In genomic region chr11:67311556-67312082, GRCh38 we compare ENCODE assay signal across 10 cellular contexts. TPM values are rescaled to one million over a fixed set of nuclear protein-coding genes. Genes with fewer than 3 reads are reported as not detected.
A peak's percentile ranks its signal among the peaks of the same experiment; 100 is the strongest.
DNase-seq lines count a peak whose midpoint lies in the region; ATAC-seq, FAIRE-seq and TF ChIP-seq lines count a peak whose summit lies in the region.
"Had no signal": no experiment of that assay in that cellular context is flagged by ENCODE, and none has a peak within 500 bp of the region (broad histone marks: within the 10 kb centered on the region; RNA-seq: fewer than 3 reads in every experiment).

No MANE protein-coding gene starts in this region.

- H3K27me3 ChIP-seq in HepG2 (ENCODE audit: control insufficient read depth in 1 of 2, insufficient read depth in 2 of 2, low read length in 2 of 2), result no peaks in the 10 kb centered on the region
- H3K27me3 ChIP-seq: pancreas had no signal

- intact Hi-C loops in natural killer cell (cut with micrococcal nuclease), result no loop called here
- intact Hi-C loops in activated T-helper 2 cell treated with anti-CD3 and anti-CD28 coated beads, Interferon-gamma antibody, Interleukin-2, Interleukin-4, amounts not matched to agents 10 μg/mL and 5 μg/mL and 100 μg/mL, durations not matched to agents 14 hours and 24 hours and 36 hours (cut with micrococcal nuclease), result no loop called here
- intact Hi-C loops in HepG2 (cut with micrococcal nuclease; ENCODE audit: unreplicated experiment), result loop anchor here (10.0 kb wide), 1 partner anchor 197 kb away; the partner anchor contains the start of gene KDM2A

- H3K9ac ChIP-seq in HepG2 (ENCODE audit: insufficient read depth, low read depth, low read length), result no peak overlapping the region

- peaks cover 16 to 17% of the 10 kb centered on the region in 2 donors for H3K4me1 Mint-ChIP-seq in natural killer cell treated with Interleukin-12 subunit alpha and Interleukin-12 subunit beta and Interleukin-15 and Interleukin-18, amount 100 ng/mL, for 72 hours (ENCODE audit: low read depth in 2 of 2)
- H3K4me1 Mint-ChIP-seq in natural killer cell (peaks cover 13 to 20% of the 10 kb centered on the region in 2 donors), immature natural killer cell (peaks cover 11 to 13% of the 10 kb centered on the region in 2 donors)
- H3K4me1 Mint-ChIP-seq in activated T-helper 2 cell treated with anti-CD3 and anti-CD28 coated beads, Interferon-gamma antibody, Interleukin-2, Interleukin-4, amounts not matched to agents 10 μg/mL and 5 μg/mL and 100 μg/mL, durations not matched to agents 14 hours and 24 hours and 36 hours (ENCODE audit: low read depth), result peaks cover 28% of the 10 kb centered on the region

- DNase-seq in natural killer cell treated with Interleukin-12 subunit alpha and Interleukin-12 subunit beta and Interleukin-15 and Interleukin-18, amount 100 ng/mL, for 72 hours (ENCODE audit: low spot score), result no peak
- no peak for DNase-seq in natural killer cell
- DNase-seq in activated T-helper 2 cell treated with anti-CD3 and anti-CD28 coated beads, Interferon-gamma antibody, Interleukin-2, Interleukin-4, amounts not matched to agents 10 μg/mL and 5 μg/mL and 100 μg/mL, durations not matched to agents 14 hours and 24 hours and 36 hours (ENCODE audit: low spot score), result no peak
- DNase-seq in HepG2 (ENCODE audit: low spot score), result no peak
- no peak for DNase-seq in immature natural killer cell
- DNase-seq in NCI-H226, result no peak
- DNase-seq in activated CD8-positive, alpha-beta memory T cell treated with anti-CD3 and anti-CD28 coated beads, Interleukin-2, amount 50 U/mL, for 48 hours, result no peak
- DNase-seq: EL had no signal

- no peak overlapping the region for H3K4me3 ChIP-seq in HepG2 (replicated peaks in 1 of 3; ENCODE audit: insufficient read depth in 1 of 3, low read depth in 2 of 3, low read length in 3 of 3)
- no peak overlapping the region for H3K4me3 ChIP-seq in urinary bladder (ENCODE audit: low read depth, low read length)
- H3K4me3 ChIP-seq: pancreas had no signal

- CTCF ChIA-PET in HepG2 (lab: Yijun Ruan, JAX; ENCODE audit: low intra/inter-chr PET ratio, low total read pairs), result no interaction called here

- FAIRE-seq in HepG2 (lab: Jason Lieb, UNC), result no peak
- FAIRE-seq: pancreas had no signal

- no peaks in the 10 kb centered on the region for H4K20me1 ChIP-seq in HepG2 (ENCODE audit: insufficient read depth, low read length)

- no peak overlapping the region for H3K27ac Mint-ChIP-seq in natural killer cell treated with Interleukin-12 subunit alpha and Interleukin-12 subunit beta and Interleukin-15 and Interleukin-18, amount 100 ng/mL, for 72 hours
- peak overlapping the region in 1 of 2 donors; percentile 24 for H3K27ac Mint-ChIP-seq in natural killer cell
- peak overlapping the region; percentile 33 for H3K27ac Mint-ChIP-seq in activated T-helper 2 cell treated with anti-CD3 and anti-CD28 coated beads, Interferon-gamma antibody, Interleukin-2, Interleukin-4, amounts not matched to agents 10 μg/mL and 5 μg/mL and 100 μg/mL, durations not matched to agents 14 hours and 24 hours and 36 hours
- no peak overlapping the region for H3K27ac Mint-ChIP-seq in immature natural killer cell

- no peaks in the 10 kb centered on the region for H3K79me2 ChIP-seq in HepG2 (ENCODE audit: insufficient read depth, low read length)

- no peak overlapping the region for H3K4me3 Mint-ChIP-seq in natural killer cell treated with Interleukin-12 subunit alpha and Interleukin-12 subunit beta and Interleukin-15 and Interleukin-18, amount 100 ng/mL, for 72 hours
- H3K4me3 Mint-ChIP-seq in natural killer cell, result no peak overlapping the region
- H3K4me3 Mint-ChIP-seq in activated T-helper 2 cell treated with anti-CD3 and anti-CD28 coated beads, Interferon-gamma antibody, Interleukin-2, Interleukin-4, amounts not matched to agents 10 μg/mL and 5 μg/mL and 100 μg/mL, durations not matched to agents 14 hours and 24 hours and 36 hours (ENCODE audit: low read depth), result no peak overlapping the region
- no peak overlapping the region for H3K4me3 Mint-ChIP-seq in immature natural killer cell

- TF ChIP-seq RAD21 in HepG2 (CRISPR knock-in tag; IDR thresholded peaks at IDR 0.05), result no peak

- H3K27ac ChIP-seq in HepG2 (ENCODE audit: extremely low read length, insufficient read depth, low read length) (no peak overlapping the region), urinary bladder (ENCODE audit: low read depth) (peak overlapping the region; percentile 54)
- H3K27ac ChIP-seq: pancreas had no signal

- no TSS peak for BruUV-seq in HepG2 (replicated peaks; lab: Mats Ljungman, UMichigan)

- H3K4me2 ChIP-seq in HepG2 (ENCODE audit: low read depth, low read length), result no peak overlapping the region

- in situ Hi-C loops in HepG2 (cut with HindIII; ENCODE audit: extremely low pct_ligation_motif_present, low pct_unique_long_range_greater_than_20kb), result no loop called here

- H3K4me1 ChIP-seq in HepG2 (ENCODE audit: insufficient read depth, low read length) (peaks cover 5% of the 10 kb centered on the region; the same call in 1 of the 2 replicates), urinary bladder (ENCODE audit: insufficient read depth) (no peaks in the 10 kb centered on the region)

- H3K36me3 Mint-ChIP-seq in natural killer cell treated with Interleukin-12 subunit alpha and Interleukin-12 subunit beta and Interleukin-15 and Interleukin-18, amount 100 ng/mL, for 72 hours, result no peaks in the 10 kb centered on the region
- no peaks in the 10 kb centered on the region for H3K36me3 Mint-ChIP-seq in natural killer cell
- peaks cover 3% of the 10 kb centered on the region for H3K36me3 Mint-ChIP-seq in activated T-helper 2 cell treated with anti-CD3 and anti-CD28 coated beads, Interferon-gamma antibody, Interleukin-2, Interleukin-4, amounts not matched to agents 10 μg/mL and 5 μg/mL and 100 μg/mL, durations not matched to agents 14 hours and 24 hours and 36 hours (ENCODE audit: low read depth)
- H3K36me3 Mint-ChIP-seq in immature natural killer cell, result no peaks in the 10 kb centered on the region

- no peak for TF ChIP-seq CTCF in natural killer cell (IDR thresholded peaks at IDR 0.05)
- no peak for TF ChIP-seq CTCF in HepG2 (CRISPR knock-in tag; IDR thresholded peaks at IDR 0.05)

- POLR2A ChIA-PET in HepG2 (lab: Yijun Ruan, JAX), result interaction anchor here (2.0 kb wide), 1 partner anchor 9 kb away, joined by 9 read pairs; the partner anchor contains the start of gene SSH3

- ATAC-seq in natural killer cell treated with Interleukin-12 subunit alpha and Interleukin-12 subunit beta and Interleukin-15 and Interleukin-18, amount 100 ng/mL, for 72 hours, result peak; percentile 32 to 41
- ATAC-seq in natural killer cell (no peak), HepG2 (peak; percentile 61)

- TF ChIP-seq POLR2A in HepG2 (IDR thresholded peaks at IDR 0.05; ENCODE audit: insufficient read depth in 1 of 2, low read depth in 2 of 2, low read length in 2 of 2), result no peak

- no peaks in the 10 kb centered on the region for H3K9me3 ChIP-seq in HepG2 (ENCODE audit: low read length)
- H3K9me3 ChIP-seq: pancreas had no signal

- H3K9me3 Mint-ChIP-seq in natural killer cell treated with Interleukin-12 subunit alpha and Interleukin-12 subunit beta and Interleukin-15 and Interleukin-18, amount 100 ng/mL, for 72 hours, result no peaks in the 10 kb centered on the region
- no peaks in the 10 kb centered on the region for H3K9me3 Mint-ChIP-seq in natural killer cell
- H3K9me3 Mint-ChIP-seq in activated T-helper 2 cell treated with anti-CD3 and anti-CD28 coated beads, Interferon-gamma antibody, Interleukin-2, Interleukin-4, amounts not matched to agents 10 μg/mL and 5 μg/mL and 100 μg/mL, durations not matched to agents 14 hours and 24 hours and 36 hours, result no peaks in the 10 kb centered on the region
- no peaks in the 10 kb centered on the region for H3K9me3 Mint-ChIP-seq in immature natural killer cell

- TF ChIP-seq EP300 in HepG2 (IDR thresholded peaks at IDR 0.05; ENCODE audit: low read depth in 2 of 2, low read length in 2 of 2) (no peak), HepG2 (CRISPR knock-in tag; IDR thresholded peaks at IDR 0.05; ENCODE audit: borderline replicate concordance) (no peak)

- H3K36me3 ChIP-seq in HepG2 (replicated peaks in 1 of 2; ENCODE audit: control insufficient read depth in 1 of 2, insufficient read depth in 2 of 2, low read length in 2 of 2) (peaks cover 0 to 2% of the 10 kb centered on the region in 2 experiments; a peak in 3 of 5 replicates), urinary bladder (ENCODE audit: insufficient read depth) (peaks cover 1% of the 10 kb centered on the region)

- WGBS in HepG2 (ENCODE audit: low lambda C conversion rate), result 95% methylated on average over 10 of the region's 15 CpGs
- WGBS in urinary bladder, result 78% methylated on average over 15 of the region's 15 CpGs

- no peak overlapping the region for H2AFZ ChIP-seq in HepG2 (ENCODE audit: low read length)

- no peaks in the 10 kb centered on the region for H3K27me3 Mint-ChIP-seq in natural killer cell treated with Interleukin-12 subunit alpha and Interleukin-12 subunit beta and Interleukin-15 and Interleukin-18, amount 100 ng/mL, for 72 hours
- H3K27me3 Mint-ChIP-seq in natural killer cell (ENCODE audit: low read depth in 2 of 2) (no peaks in the 10 kb centered on the region), immature natural killer cell (ENCODE audit: low read depth in 3 of 3) (peaks cover 0 to 3% (median 2%) of the 10 kb centered on the region in 3 donors)
- H3K27me3 Mint-ChIP-seq in activated T-helper 2 cell treated with anti-CD3 and anti-CD28 coated beads, Interferon-gamma antibody, Interleukin-2, Interleukin-4, amounts not matched to agents 10 μg/mL and 5 μg/mL and 100 μg/mL, durations not matched to agents 14 hours and 24 hours and 36 hours (ENCODE audit: low read depth), result no peaks in the 10 kb centered on the region

RNA-seq across cellular contexts. Expression of gene SSH3, which starts 8.3 kb away (rescaled TPM):
- total RNA-seq in natural killer cell treated with Interleukin-12 subunit alpha and Interleukin-12 subunit beta and Interleukin-15 and Interleukin-18, amount 100 ng/mL, for 72 hours, result 10 to 100 TPM; 19.2 to 32.3 TPM
- 10 to 100 TPM; 34.3 to 42.7 (median 38.1) TPM for total RNA-seq in natural killer cell
- 12.1 and 16.2 TPM in 2 replicates for total RNA-seq in activated T-helper 2 cell treated with anti-CD3 and anti-CD28 coated beads, Interferon-gamma antibody, Interleukin-2, Interleukin-4, amounts not matched to agents 10 μg/mL and 5 μg/mL and 100 μg/mL, durations not matched to agents 14 hours and 24 hours and 36 hours
- 7.5 and 12.4 TPM in 2 replicates for total RNA-seq in HepG2 (2016; rRNA removed; fragmentation: Illumina TruSeq; extraction: Trizol)
- total RNA-seq in HepG2 (2016; cell fraction: cytosol; rRNA removed; fragmentation: Illumina TruSeq; extraction: Trizol; ENCODE audit: low read depth), result 2.6 and 4.3 TPM in 2 replicates
- total RNA-seq in HepG2 (2016; cell fraction: insoluble cytoplasmic fraction; rRNA removed; fragmentation: Illumina TruSeq; extraction: Trizol), result 5.5 and 11.6 TPM in 2 replicates
- 5.3 and 7.4 TPM in 2 replicates for total RNA-seq in HepG2 (2016; cell fraction: membrane; rRNA removed; fragmentation: Illumina TruSeq; extraction: Trizol)
- total RNA-seq in HepG2 (2016; cell fraction: nucleus; rRNA removed; fragmentation: Illumina TruSeq; extraction: Trizol), result 13.3 and 15.7 TPM in 2 replicates
- polyA plus RNA-seq in HepG2 (2011; rRNA removed), result 18.6 and 18.8 TPM in 2 replicates
- 5.6 and 8.3 TPM in 2 replicates for polyA plus RNA-seq in HepG2 (2011; cell fraction: cytosol; rRNA removed)
- polyA plus RNA-seq in HepG2 (2011; cell fraction: nucleus; rRNA removed), result 74.8 and 103 TPM in 2 replicates
- polyA plus RNA-seq in HepG2 (2012), result 15.3 and 17.6 TPM in 2 replicates
- 4.4 and 5.1 TPM in 2 replicates for polyA plus RNA-seq in HepG2 (2016; cell fraction: cytosol; fragmentation: Illumina TruSeq; extraction: Trizol; ENCODE audit: low read depth)
- polyA plus RNA-seq in HepG2 (2016; cell fraction: insoluble cytoplasmic fraction; fragmentation: Illumina TruSeq; extraction: Trizol; ENCODE audit: low read depth), result 8.5 and 13.0 TPM in 2 replicates
- 7.7 and 10.7 TPM in 2 replicates for polyA plus RNA-seq in HepG2 (2016; cell fraction: membrane; fragmentation: Illumina TruSeq; extraction: Trizol; ENCODE audit: low read depth)
- 31.0 and 36.7 TPM in 2 replicates for polyA plus RNA-seq in HepG2 (2016; cell fraction: nucleus; fragmentation: Illumina TruSeq; extraction: Trizol; ENCODE audit: insufficient read depth, low read depth)
- 9.3 and 33.1 TPM in 2 replicates for polyA minus RNA-seq in HepG2 (2011; rRNA and poly(A)+ RNA removed; ENCODE audit: low replicate concordance)
- polyA minus RNA-seq in HepG2 (2011; cell fraction: cytosol; rRNA and poly(A)+ RNA removed), result 5.9 and 7.6 TPM in 2 replicates
- polyA minus RNA-seq in HepG2 (2011; cell fraction: nucleus; rRNA and poly(A)+ RNA removed), result 12.7 and 14.4 TPM in 2 replicates
- total RNA-seq in urinary bladder, result 23.6 TPM
- polyA plus RNA-seq in urinary bladder, result 52.7 TPM
- 1 to 10 TPM; 1.1 to 4.8 (median 2.3) TPM for polyA plus RNA-seq in immature natural killer cell

RNA-seq across cellular contexts. Expression of gene ANKRD13D, which starts 22.5 kb away (rescaled TPM):
- total RNA-seq in natural killer cell treated with Interleukin-12 subunit alpha and Interleukin-12 subunit beta and Interleukin-15 and Interleukin-18, amount 100 ng/mL, for 72 hours, result 100 to 1,000 TPM; 182 to 231 TPM
- total RNA-seq in natural killer cell (100 to 1,000 TPM; 212 to 316 (median 231) TPM), HepG2 (2016; rRNA removed; fragmentation: Illumina TruSeq; extraction: Trizol) (4.8 and 18.6 TPM in 2 replicates), urinary bladder (25.2 TPM)
- total RNA-seq in activated T-helper 2 cell treated with anti-CD3 and anti-CD28 coated beads, Interferon-gamma antibody, Interleukin-2, Interleukin-4, amounts not matched to agents 10 μg/mL and 5 μg/mL and 100 μg/mL, durations not matched to agents 14 hours and 24 hours and 36 hours, result 119 and 135 TPM in 2 replicates
- total RNA-seq in HepG2 (2016; cell fraction: cytosol; rRNA removed; fragmentation: Illumina TruSeq; extraction: Trizol; ENCODE audit: low read depth), result 27.6 and 29.6 TPM in 2 replicates
- 5.9 and 17.7 TPM in 2 replicates for total RNA-seq in HepG2 (2016; cell fraction: insoluble cytoplasmic fraction; rRNA removed; fragmentation: Illumina TruSeq; extraction: Trizol)
- total RNA-seq in HepG2 (2016; cell fraction: membrane; rRNA removed; fragmentation: Illumina TruSeq; extraction: Trizol), result 13.2 and 14.7 TPM in 2 replicates
- 26.2 and 27.8 TPM in 2 replicates for total RNA-seq in HepG2 (2016; cell fraction: nucleus; rRNA removed; fragmentation: Illumina TruSeq; extraction: Trizol)
- polyA plus RNA-seq in HepG2 (2011; rRNA removed) (27.3 and 35.5 TPM in 2 replicates), urinary bladder (44.0 TPM), immature natural killer cell (10 to 100 TPM; 12.4 to 26.7 (median 14.2) TPM)
- 14.4 and 20.5 TPM in 2 replicates for polyA plus RNA-seq in HepG2 (2011; cell fraction: cytosol; rRNA removed)
- 139 and 163 TPM in 2 replicates for polyA plus RNA-seq in HepG2 (2011; cell fraction: nucleus; rRNA removed)
- 9.7 and 17.4 TPM in 2 replicates for polyA plus RNA-seq in HepG2 (2012)
- polyA plus RNA-seq in HepG2 (2016; cell fraction: cytosol; fragmentation: Illumina TruSeq; extraction: Trizol; ENCODE audit: low read depth), result 7.4 TPM in 2 replicates
- 5.1 and 7.5 TPM in 2 replicates for polyA plus RNA-seq in HepG2 (2016; cell fraction: insoluble cytoplasmic fraction; fragmentation: Illumina TruSeq; extraction: Trizol; ENCODE audit: low read depth)
- 10.9 and 11.1 TPM in 2 replicates for polyA plus RNA-seq in HepG2 (2016; cell fraction: membrane; fragmentation: Illumina TruSeq; extraction: Trizol; ENCODE audit: low read depth)
- polyA plus RNA-seq in HepG2 (2016; cell fraction: nucleus; fragmentation: Illumina TruSeq; extraction: Trizol; ENCODE audit: insufficient read depth, low read depth), result 77.4 and 86.1 TPM in 2 replicates
- polyA minus RNA-seq in HepG2 (2011; rRNA and poly(A)+ RNA removed; ENCODE audit: low replicate concordance), result 27.0 and 38.7 TPM in 2 replicates
- polyA minus RNA-seq in HepG2 (2011; cell fraction: cytosol; rRNA and poly(A)+ RNA removed), result 4.4 and 7.0 TPM in 2 replicates
- 38.2 and 45.5 TPM in 2 replicates for polyA minus RNA-seq in HepG2 (2011; cell fraction: nucleus; rRNA and poly(A)+ RNA removed)

RNA-seq across cellular contexts. Expression of gene POLD4, which starts 41.7 kb away (rescaled TPM):
- total RNA-seq in natural killer cell treated with Interleukin-12 subunit alpha and Interleukin-12 subunit beta and Interleukin-15 and Interleukin-18, amount 100 ng/mL, for 72 hours, result 10 to 100 TPM; 25.7 to 46.4 TPM
- total RNA-seq in natural killer cell, result 10 to 100 TPM; 45.8 to 63.7 (median 60.5) TPM
- total RNA-seq in activated T-helper 2 cell treated with anti-CD3 and anti-CD28 coated beads, Interferon-gamma antibody, Interleukin-2, Interleukin-4, amounts not matched to agents 10 μg/mL and 5 μg/mL and 100 μg/mL, durations not matched to agents 14 hours and 24 hours and 36 hours, result 41.1 and 50.1 TPM in 2 replicates
- 10.5 and 10.9 TPM in 2 replicates for total RNA-seq in HepG2 (2016; rRNA removed; fragmentation: Illumina TruSeq; extraction: Trizol)
- 5.2 and 7.4 TPM in 2 replicates for total RNA-seq in HepG2 (2016; cell fraction: cytosol; rRNA removed; fragmentation: Illumina TruSeq; extraction: Trizol; ENCODE audit: low read depth)
- total RNA-seq in HepG2 (2016; cell fraction: insoluble cytoplasmic fraction; rRNA removed; fragmentation: Illumina TruSeq; extraction: Trizol), result 9.4 and 11.7 TPM in 2 replicates
- total RNA-seq in HepG2 (2016; cell fraction: membrane; rRNA removed; fragmentation: Illumina TruSeq; extraction: Trizol), result 9.2 and 9.7 TPM in 2 replicates
- 4.2 and 8.2 TPM in 2 replicates for total RNA-seq in HepG2 (2016; cell fraction: nucleus; rRNA removed; fragmentation: Illumina TruSeq; extraction: Trizol)
- polyA plus RNA-seq in HepG2 (2011; rRNA removed), result 27.4 and 35.1 TPM in 2 replicates
- polyA plus RNA-seq in HepG2 (2011; cell fraction: cytosol; rRNA removed), result 32.2 and 49.3 TPM in 2 replicates
- 59.7 and 63.0 TPM in 2 replicates for polyA plus RNA-seq in HepG2 (2011; cell fraction: nucleus; rRNA removed)
- 16.6 and 24.1 TPM in 2 replicates for polyA plus RNA-seq in HepG2 (2012)
- 5.8 and 8.7 TPM in 2 replicates for polyA plus RNA-seq in HepG2 (2016; cell fraction: cytosol; fragmentation: Illumina TruSeq; extraction: Trizol; ENCODE audit: low read depth)
- polyA plus RNA-seq in HepG2 (2016; cell fraction: insoluble cytoplasmic fraction; fragmentation: Illumina TruSeq; extraction: Trizol; ENCODE audit: low read depth), result 10.2 and 12.5 TPM in 2 replicates
- polyA plus RNA-seq in HepG2 (2016; cell fraction: membrane; fragmentation: Illumina TruSeq; extraction: Trizol; ENCODE audit: low read depth), result 7.5 and 7.8 TPM in 2 replicates
- polyA plus RNA-seq in HepG2 (2016; cell fraction: nucleus; fragmentation: Illumina TruSeq; extraction: Trizol; ENCODE audit: insufficient read depth, low read depth), result 12.5 and 16.3 TPM in 2 replicates
- polyA minus RNA-seq in HepG2 (2011; rRNA and poly(A)+ RNA removed; ENCODE audit: low replicate concordance), result 10.3 and 10.4 TPM in 2 replicates
- polyA minus RNA-seq in HepG2 (2011; cell fraction: cytosol; rRNA and poly(A)+ RNA removed), result 10.2 and 11.6 TPM in 2 replicates
- 7.2 and 9.7 TPM in 2 replicates for polyA minus RNA-seq in HepG2 (2011; cell fraction: nucleus; rRNA and poly(A)+ RNA removed)
- total RNA-seq in urinary bladder, result 8.8 TPM
- 157 TPM for polyA plus RNA-seq in urinary bladder
- polyA plus RNA-seq in immature natural killer cell, result 100 to 1,000 TPM in 2 of 3 donors, 10 to 100 TPM in 1; 86.1 to 131 (median 118) TPM

RNA-seq across cellular contexts. Expression of gene GRK2, which starts 45.3 kb away (rescaled TPM):
- total RNA-seq in natural killer cell treated with Interleukin-12 subunit alpha and Interleukin-12 subunit beta and Interleukin-15 and Interleukin-18, amount 100 ng/mL, for 72 hours, result 100 to 1,000 TPM; 394 to 432 TPM
- total RNA-seq in natural killer cell, result 100 to 1,000 TPM; 390 to 482 (median 441) TPM
- 282 and 287 TPM in 2 replicates for total RNA-seq in activated T-helper 2 cell treated with anti-CD3 and anti-CD28 coated beads, Interferon-gamma antibody, Interleukin-2, Interleukin-4, amounts not matched to agents 10 μg/mL and 5 μg/mL and 100 μg/mL, durations not matched to agents 14 hours and 24 hours and 36 hours
- total RNA-seq in HepG2 (2016; rRNA removed; fragmentation: Illumina TruSeq; extraction: Trizol), result 26.3 and 31.3 TPM in 2 replicates
- 26.5 and 26.8 TPM in 2 replicates for total RNA-seq in HepG2 (2016; cell fraction: cytosol; rRNA removed; fragmentation: Illumina TruSeq; extraction: Trizol; ENCODE audit: low read depth)
- 21.7 and 32.4 TPM in 2 replicates for total RNA-seq in HepG2 (2016; cell fraction: insoluble cytoplasmic fraction; rRNA removed; fragmentation: Illumina TruSeq; extraction: Trizol)
- 46.5 and 47.3 TPM in 2 replicates for total RNA-seq in HepG2 (2016; cell fraction: membrane; rRNA removed; fragmentation: Illumina TruSeq; extraction: Trizol)
- 25.3 and 29.3 TPM in 2 replicates for total RNA-seq in HepG2 (2016; cell fraction: nucleus; rRNA removed; fragmentation: Illumina TruSeq; extraction: Trizol)
- 42.4 and 66.8 TPM in 2 replicates for polyA plus RNA-seq in HepG2 (2011; rRNA removed)
- 34.8 and 51.8 TPM in 2 replicates for polyA plus RNA-seq in HepG2 (2011; cell fraction: cytosol; rRNA removed)
- polyA plus RNA-seq in HepG2 (2011; cell fraction: nucleus; rRNA removed), result 202 and 278 TPM in 2 replicates
- 39.1 and 39.9 TPM in 2 replicates for polyA plus RNA-seq in HepG2 (2012)
- 19.6 and 21.3 TPM in 2 replicates for polyA plus RNA-seq in HepG2 (2016; cell fraction: cytosol; fragmentation: Illumina TruSeq; extraction: Trizol; ENCODE audit: low read depth)
- polyA plus RNA-seq in HepG2 (2016; cell fraction: insoluble cytoplasmic fraction; fragmentation: Illumina TruSeq; extraction: Trizol; ENCODE audit: low read depth), result 24.6 and 30.4 TPM in 2 replicates
- 34.4 and 41.1 TPM in 2 replicates for polyA plus RNA-seq in HepG2 (2016; cell fraction: membrane; fragmentation: Illumina TruSeq; extraction: Trizol; ENCODE audit: low read depth)
- 65.6 and 70.5 TPM in 2 replicates for polyA plus RNA-seq in HepG2 (2016; cell fraction: nucleus; fragmentation: Illumina TruSeq; extraction: Trizol; ENCODE audit: insufficient read depth, low read depth)
- polyA minus RNA-seq in HepG2 (2011; rRNA and poly(A)+ RNA removed; ENCODE audit: low replicate concordance), result 142 and 187 TPM in 2 replicates
- 39.4 and 40.8 TPM in 2 replicates for polyA minus RNA-seq in HepG2 (2011; cell fraction: cytosol; rRNA and poly(A)+ RNA removed)
- 41.1 and 50.2 TPM in 2 replicates for polyA minus RNA-seq in HepG2 (2011; cell fraction: nucleus; rRNA and poly(A)+ RNA removed)
- total RNA-seq in urinary bladder, result 21.1 TPM
- polyA plus RNA-seq in urinary bladder, result 66.3 TPM
- 10 to 100 TPM; 15.2 to 25.9 (median 22.9) TPM for polyA plus RNA-seq in immature natural killer cell

Comparison
In these comparisons a context has a peak if more than half of its experiments do, and no peak if none do; other contexts are left out.
1. ATAC-seq: peak in natural killer cell treated with Interleukin-12 subunit alpha and Interleukin-12 subunit beta and Interleukin-15 and Interleukin-18, amount 100 ng/mL, for 72 hours (2 of 2) and HepG2 (single experiment); none in natural killer cell (0 of 3).